8 cellular contexts compared by ENCODE assay signal in the genomic region with DNA sequence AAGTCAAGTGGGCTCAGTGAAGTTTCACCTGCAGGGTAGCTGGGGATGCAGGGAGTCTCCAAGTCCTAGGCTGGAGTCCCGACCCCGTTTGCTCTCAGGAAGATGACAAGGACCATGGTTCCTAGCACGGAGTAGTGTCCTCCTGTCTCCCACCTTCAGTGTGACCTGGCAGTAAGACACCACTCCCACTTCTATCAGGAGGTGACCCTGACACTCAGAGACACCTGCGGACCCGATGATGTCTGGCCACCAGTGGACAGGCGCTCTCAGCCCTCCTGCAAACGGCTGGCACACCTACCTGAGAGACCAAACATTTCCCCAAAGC. TPM values are rescaled to one million over a fixed set of nuclear protein-coding genes. Genes with fewer than 3 reads are reported as not detected.
DNase-seq lines count a peak whose midpoint lies in the region; ATAC-seq and TF ChIP-seq lines count a peak whose summit lies in the region.

No MANE protein-coding gene starts in this region.

- H3K4me3 ChIP-seq in SK-N-SH (ENCODE audit: low read depth in 2 of 2, low read length in 1 of 2) = peak overlapping the region; percentile 74 to 80
- peak overlapping the region; percentile 72 for H3K4me3 ChIP-seq in iPS-11a (ENCODE audit: low read depth, low read length)

- H3K27ac Mint-ChIP-seq in activated CD8-positive, alpha-beta T cell treated with anti-CD3 and anti-CD28 coated beads for 36 hours = peak overlapping the region; percentile 93
- peak overlapping the region; percentile 93 for H3K27ac Mint-ChIP-seq in stimulated activated naive B cell treated with anti-CD40 and anti-IgM and Interleukin-4, amounts not matched to agents 10 μg/mL and 1 μg/mL and 100 μg/mL, for 72 hours

- H2AFZ ChIP-seq in SK-N-SH (ENCODE audit: low read depth) = no peak overlapping the region

- 50% methylated on average over 7 of the region's 7 CpGs for WGBS in SK-N-SH (ENCODE audit: low lambda C conversion rate)

- H3K79me2 ChIP-seq in SK-N-SH (ENCODE audit: insufficient read depth) = peaks cover 54% of the 10 kb centered on the region

- DNase-seq in SK-N-SH (no peak), SKM-1 treated with dmso at 0.1 percent for 144 hours (lab: John Stamatoyannopoulos, UW; ENCODE audit: unreplicated experiment) (no peak)
- DNase-seq in activated CD8-positive, alpha-beta T cell treated with anti-CD3 and anti-CD28 coated beads for 36 hours = peak; percentile 11
- DNase-seq in stimulated activated naive B cell treated with anti-CD40 and anti-IgM and Interleukin-4, amounts not matched to agents 10 μg/mL and 1 μg/mL and 100 μg/mL, for 72 hours = no peak
- no peak for DNase-seq in stimulated activated CD4-positive, alpha-beta T cell treated with anti-CD3 and anti-CD28 coated beads, Interleukin-4, amount 100 ng/mL, for 4 hours

- peak overlapping the region; percentile 97 for H3K4me2 ChIP-seq in SK-N-SH

- H3K27ac ChIP-seq in SK-N-SH (ENCODE audit: low read depth in 2 of 2, low read length in 1 of 2) = peak overlapping the region in 1 of 2 experiments; percentile 68; a peak in 2 of 4 replicates

- no peak for TF ChIP-seq CTCF in SK-N-SH (IDR thresholded peaks at IDR 0.05)
- TF ChIP-seq CTCF in activated CD8-positive, alpha-beta T cell treated with anti-CD3 and anti-CD28 coated beads for 36 hours (IDR thresholded peaks at IDR 0.05) = no peak

- peak overlapping the region; percentile 77; the same call in 1 of the 2 replicates for H3K9ac ChIP-seq in SK-N-SH

- peaks cover 34% of the 10 kb centered on the region for H3K36me3 Mint-ChIP-seq in activated CD8-positive, alpha-beta T cell treated with anti-CD3 and anti-CD28 coated beads for 36 hours (ENCODE audit: low read depth)
- peaks cover 11 to 23% of the 10 kb centered on the region in 2 donors for H3K36me3 Mint-ChIP-seq in stimulated activated naive B cell treated with anti-CD40 and anti-IgM and Interleukin-4, amounts not matched to agents 10 μg/mL and 1 μg/mL and 100 μg/mL, for 72 hours

- ATAC-seq in SK-N-SH treated with all-trans-retinoic acid at 6 μM for 48 hours = no peak
- no peak for ATAC-seq in activated CD8-positive, alpha-beta T cell treated with anti-CD3 and anti-CD28 coated beads for 36 hours
- no peak for ATAC-seq in stimulated activated naive B cell treated with anti-CD40 and anti-IgM and Interleukin-4, amounts not matched to agents 10 μg/mL and 1 μg/mL and 100 μg/mL, for 72 hours (replicated peaks)
- no peak for ATAC-seq in HG03469 (IDR thresholded peaks at IDR 0.05; ENCODE audit: unreplicated experiment)

- H3K4me1 ChIP-seq in SK-N-SH (ENCODE audit: control insufficient read depth in 1 of 2, insufficient read depth in 2 of 2, low read depth in 1 of 2, low read length in 1 of 2) = peaks cover 5 to 10% of the 10 kb centered on the region in 2 experiments; a peak in 3 of 4 replicates

- CTCF ChIA-PET in SK-N-SH (lab: Yijun Ruan, JAX) = interaction anchor here (0.6 to 4.4 kb wide), 26 partner anchors 10 to 543 kb away, joined by 3 to 24 read pairs (median 4); partner anchors contain the start of genes MRPL18, TCP1 and WTAP
- CTCF ChIA-PET in activated CD8-positive, alpha-beta T cell treated with anti-CD3 and anti-CD28 coated beads for 36 hours (lab: Charles Lee) = interaction anchor here (0.6 to 3.3 kb wide), 26 partner anchors 10 to 249 kb away, joined by 3 to 23 read pairs (median 5); partner anchors contain the start of genes MRPL18, TCP1 and WTAP

- H3K36me3 ChIP-seq in SK-N-SH (replicated peaks in 1 of 2; ENCODE audit: control insufficient read depth in 1 of 2, insufficient read depth in 2 of 2, low read length in 1 of 2) = peaks cover 0 to 9% of the 10 kb centered on the region in 2 experiments

- H3K4me1 Mint-ChIP-seq in activated CD8-positive, alpha-beta T cell treated with anti-CD3 and anti-CD28 coated beads for 36 hours (ENCODE audit: low read depth) = peaks cover 43% of the 10 kb centered on the region
- H3K4me1 Mint-ChIP-seq in stimulated activated naive B cell treated with anti-CD40 and anti-IgM and Interleukin-4, amounts not matched to agents 10 μg/mL and 1 μg/mL and 100 μg/mL, for 72 hours = peaks cover 27 to 38% of the 10 kb centered on the region in 2 donors

- H3K4me3 Mint-ChIP-seq in activated CD8-positive, alpha-beta T cell treated with anti-CD3 and anti-CD28 coated beads for 36 hours = peak overlapping the region; percentile 88
- peak overlapping the region; percentile 89 to 90 for H3K4me3 Mint-ChIP-seq in stimulated activated naive B cell treated with anti-CD40 and anti-IgM and Interleukin-4, amounts not matched to agents 10 μg/mL and 1 μg/mL and 100 μg/mL, for 72 hours

- no peaks in the 10 kb centered on the region for H3K27me3 Mint-ChIP-seq in activated CD8-positive, alpha-beta T cell treated with anti-CD3 and anti-CD28 coated beads for 36 hours
- H3K27me3 Mint-ChIP-seq in stimulated activated naive B cell treated with anti-CD40 and anti-IgM and Interleukin-4, amounts not matched to agents 10 μg/mL and 1 μg/mL and 100 μg/mL, for 72 hours = no peaks in the 10 kb centered on the region

- no peaks in the 10 kb centered on the region for H3K9me3 Mint-ChIP-seq in activated CD8-positive, alpha-beta T cell treated with anti-CD3 and anti-CD28 coated beads for 36 hours
- H3K9me3 Mint-ChIP-seq in stimulated activated naive B cell treated with anti-CD40 and anti-IgM and Interleukin-4, amounts not matched to agents 10 μg/mL and 1 μg/mL and 100 μg/mL, for 72 hours = no peaks in the 10 kb centered on the region

- no peaks in the 10 kb centered on the region for H3K27me3 ChIP-seq in SK-N-SH (ENCODE audit: insufficient read depth)

- no peaks in the 10 kb centered on the region for H3K9me3 ChIP-seq in SK-N-SH

- peaks cover 4% of the 10 kb centered on the region for H3F3A ChIP-seq in SK-N-SH (replicated peaks; ENCODE audit: insufficient read depth)

- POLR2A ChIA-PET in SK-N-SH (lab: Yijun Ruan, JAX) = interaction anchor here (2.2 kb wide), 1 partner anchor 35 kb away, joined by 12 read pairs; the partner anchor contains the start of gene WTAP
- POLR2A ChIA-PET in activated CD8-positive, alpha-beta T cell treated with anti-CD3 and anti-CD28 coated beads for 36 hours (lab: Charles Lee) = interaction anchor here (0.6 to 6.3 kb wide), 13 partner anchors 9 to 262 kb away, joined by 3 to 41 read pairs (median 6); partner anchors contain the start of genes ACAT2, MRPL18, TCP1 and WTAP

- intact Hi-C loops in activated CD8-positive, alpha-beta T cell treated with anti-CD3 and anti-CD28 coated beads for 36 hours (cut with micrococcal nuclease) = loop anchor here (2.0 to 10.0 kb wide), 4 partner anchors 35 to 253 kb away; partner anchors contain the start of genes ACAT2, TCP1 and WTAP

- no peaks in the 10 kb centered on the region; the same call in 1 of the 2 replicates for H4K20me1 ChIP-seq in SK-N-SH (ENCODE audit: insufficient read depth)

- TF ChIP-seq RAD21 in SK-N-SH (IDR thresholded peaks at IDR 0.05; ENCODE audit: low read length) = no peak

- no peaks in the 10 kb centered on the region for H3K9me2 ChIP-seq in SK-N-SH

- TF ChIP-seq EP300 in SK-N-SH (IDR thresholded peaks at IDR 0.05; ENCODE audit: borderline replicate concordance in 1 of 2, low read depth in 1 of 2, low read length in 1 of 2) = no peak

TF ChIP-seq in SK-N-SH, 30 proteins besides CTCF, POLR2A, EP300 and RAD21 (continues in another document):
- TF ChIP-seq NFIC (IDR thresholded peaks at IDR 0.05; ENCODE audit: borderline replicate concordance) (no peak), SMC3 (IDR thresholded peaks at IDR 0.05; ENCODE audit: low read depth, low read length) (no peak), USF2 (IDR thresholded peaks at IDR 0.05; ENCODE audit: borderline replicate concordance, low read depth, low read length) (no peak), SIN3A (IDR thresholded peaks at IDR 0.05; ENCODE audit: borderline replicate concordance, low read depth, low read length) (no peak)

TF ChIP-seq in SK-N-SH treated with all-trans-retinoic acid at 6 μM for 48 hours, 23 proteins besides CTCF, POLR2A, EP300 and RAD21:
- TF ChIP-seq ZFP3 (CRISPR knock-in tag; IDR thresholded peaks at IDR 0.05) (no peak), TCF4 (CRISPR knock-in tag; IDR thresholded peaks at IDR 0.05; ENCODE audit: borderline replicate concordance) (no peak), PPARA (CRISPR knock-in tag; IDR thresholded peaks at IDR 0.05; ENCODE audit: borderline replicate concordance) (no peak)

RNA-seq across cellular contexts. Expression of gene SOD2, which starts 1.1 kb away (rescaled TPM):
- polyA plus RNA-seq in SK-N-SH (2012; rRNA removed) = 26.8 and 29.0 TPM in 2 replicates
- polyA plus RNA-seq in SK-N-SH (2012; cell fraction: cytosol; rRNA removed) = 47.2 and 55.1 TPM in 2 replicates
- 21.7 and 30.3 TPM in 2 replicates for polyA plus RNA-seq in SK-N-SH (2012; cell fraction: nucleus; rRNA removed)
- 100 to 1,000 TPM in 1 of 2 experiments, 10 to 100 TPM in 1; 95.5 to 105 TPM for total RNA-seq in activated CD8-positive, alpha-beta T cell treated with anti-CD3 and anti-CD28 coated beads for 36 hours

RNA-seq across cellular contexts. Expression of gene WTAP, which starts 35.4 kb away (rescaled TPM):
- polyA plus RNA-seq in SK-N-SH (2012; rRNA removed) = 12.8 and 14.0 TPM in 2 replicates
- 18.5 and 25.9 TPM in 2 replicates for polyA plus RNA-seq in SK-N-SH (2012; cell fraction: cytosol; rRNA removed)
- 14.7 and 20.3 TPM in 2 replicates for polyA plus RNA-seq in SK-N-SH (2012; cell fraction: nucleus; rRNA removed)
- 10 to 100 TPM; 79.9 to 80.6 TPM for total RNA-seq in activated CD8-positive, alpha-beta T cell treated with anti-CD3 and anti-CD28 coated beads for 36 hours
